ENCODE assay signal across 8 cellular contexts in the genomic region with DNA sequence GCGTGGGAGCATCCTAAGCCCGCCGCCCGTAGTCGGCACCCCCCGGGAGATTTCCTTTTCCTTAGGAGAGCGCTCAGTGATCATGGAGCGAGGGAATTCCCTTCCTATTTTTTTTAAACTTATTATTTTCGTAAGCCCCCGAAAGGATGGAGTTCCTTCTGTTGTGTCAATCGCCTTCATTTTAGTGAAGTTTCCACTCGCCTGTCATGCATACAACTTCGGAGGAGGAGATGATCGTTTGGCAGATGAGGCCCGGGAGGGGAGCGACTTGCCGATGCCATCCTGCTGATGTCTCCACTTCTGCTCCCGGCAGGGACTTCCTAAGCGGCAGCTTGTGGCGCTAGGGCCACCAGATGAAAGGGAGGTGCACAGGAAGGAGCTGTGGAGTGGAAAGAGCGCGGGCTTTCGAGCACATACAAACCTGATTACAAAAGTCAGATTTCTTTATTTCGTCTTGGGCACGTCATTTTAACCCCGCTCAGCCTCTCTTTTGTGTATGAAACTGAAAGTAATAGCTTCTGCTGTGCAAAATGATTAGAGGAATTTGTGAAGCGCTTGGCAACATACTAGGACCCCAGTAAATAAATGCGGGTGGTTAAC. TPM values are rescaled to one million over a fixed set of nuclear protein-coding genes. Genes with fewer than 3 reads are reported as not detected.
DNase-seq lines count a peak whose midpoint lies in the region; ATAC-seq and TF ChIP-seq lines count a peak whose summit lies in the region.

A gene with protein sequence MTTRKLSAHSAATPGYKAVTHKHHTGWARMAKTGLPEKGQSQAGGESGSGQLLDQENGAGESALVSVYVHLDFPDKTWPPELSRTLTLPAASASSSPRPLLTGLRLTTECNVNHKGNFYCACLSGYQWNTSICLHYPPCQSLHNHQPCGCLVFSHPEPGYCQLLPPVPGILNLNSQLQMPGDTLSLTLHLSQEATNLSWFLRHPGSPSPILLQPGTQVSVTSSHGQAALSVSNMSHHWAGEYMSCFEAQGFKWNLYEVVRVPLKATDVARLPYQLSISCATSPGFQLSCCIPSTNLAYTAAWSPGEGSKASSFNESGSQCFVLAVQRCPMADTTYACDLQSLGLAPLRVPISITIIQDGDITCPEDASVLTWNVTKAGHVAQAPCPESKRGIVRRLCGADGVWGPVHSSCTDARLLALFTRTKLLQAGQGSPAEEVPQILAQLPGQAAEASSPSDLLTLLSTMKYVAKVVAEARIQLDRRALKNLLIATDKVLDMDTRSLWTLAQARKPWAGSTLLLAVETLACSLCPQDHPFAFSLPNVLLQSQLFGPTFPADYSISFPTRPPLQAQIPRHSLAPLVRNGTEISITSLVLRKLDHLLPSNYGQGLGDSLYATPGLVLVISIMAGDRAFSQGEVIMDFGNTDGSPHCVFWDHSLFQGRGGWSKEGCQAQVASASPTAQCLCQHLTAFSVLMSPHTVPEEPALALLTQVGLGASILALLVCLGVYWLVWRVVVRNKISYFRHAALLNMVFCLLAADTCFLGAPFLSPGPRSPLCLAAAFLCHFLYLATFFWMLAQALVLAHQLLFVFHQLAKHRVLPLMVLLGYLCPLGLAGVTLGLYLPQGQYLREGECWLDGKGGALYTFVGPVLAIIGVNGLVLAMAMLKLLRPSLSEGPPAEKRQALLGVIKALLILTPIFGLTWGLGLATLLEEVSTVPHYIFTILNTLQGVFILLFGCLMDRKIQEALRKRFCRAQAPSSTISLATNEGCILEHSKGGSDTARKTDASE (minus strand): TSS at position 336 of the 600 bp plus-strand sequence. CDS start 555 bp downstream, outside the sequence.

- peak within 1 kb of the TSS; percentile 13 for H4K12ac ChIP-seq in trophoblast cell (ENCODE audit: low read depth, low read length)

- H2BK120ac ChIP-seq in trophoblast cell (ENCODE audit: insufficient read depth, low read length, poor library complexity), result peak within 1 kb of the TSS; percentile 15

- intact Hi-C loops in transverse colon (cut with DNase I; ENCODE audit: low total_unique reads), result no loop called here

- H3K4me3 ChIP-seq in LNCaP clone FGC (ENCODE audit: low read depth, low read length) (peak within 1 kb of the TSS; percentile 79), cardiac muscle cell (peak within 1 kb of the TSS; percentile 58), trophoblast cell (ENCODE audit: low read depth, low read length) (peak within 1 kb of the TSS; percentile 91), transverse colon (peak within 1 kb of the TSS; percentile 83 to 91 (median 90))

- peak within 1 kb of the TSS; percentile 82 for H3K4me2 ChIP-seq in trophoblast cell (ENCODE audit: low read length)

- H2AK5ac ChIP-seq in trophoblast cell (ENCODE audit: low read length), result no peak within 1 kb of the TSS

- H3K79me2 ChIP-seq in trophoblast cell (ENCODE audit: control insufficient read depth, insufficient read depth, low read length, poor library complexity), result peaks cover 6% of the 10 kb centered on the region

- peak within 1 kb of the TSS; percentile 94 for H4K8ac ChIP-seq in trophoblast cell (ENCODE audit: low read depth, low read length)

- H3K18ac ChIP-seq in trophoblast cell (ENCODE audit: low read length), result peak within 1 kb of the TSS; percentile 89

- H3K27ac Mint-ChIP-seq in activated naive CD4-positive, alpha-beta T cell treated with anti-CD3 and anti-CD28 coated beads, Interleukin-2, amount 50 U/mL, for 72 hours, result peak within 1 kb of the TSS; percentile 97 to 99

- ATAC-seq in SK-N-SH treated with all-trans-retinoic acid at 6 μM for 48 hours, result peak; percentile 46
- peak; percentile 33 to 36 for ATAC-seq in activated naive CD4-positive, alpha-beta T cell treated with anti-CD3 and anti-CD28 coated beads, Interleukin-2, amount 50 U/mL, for 72 hours
- no peak for ATAC-seq in HG03457 (IDR thresholded peaks at IDR 0.05; ENCODE audit: unreplicated experiment)

- H3K9me3 Mint-ChIP-seq in activated naive CD4-positive, alpha-beta T cell treated with anti-CD3 and anti-CD28 coated beads, Interleukin-2, amount 50 U/mL, for 72 hours, result no peaks in the 10 kb centered on the region

- peak within 1 kb of the TSS; percentile 95 for H2BK5ac ChIP-seq in trophoblast cell (ENCODE audit: low read depth, low read length, poor library complexity)

- H3K36me3 ChIP-seq in cardiac muscle cell (no peaks in the 10 kb centered on the region), trophoblast cell (ENCODE audit: control insufficient read depth in 1 of 2, insufficient read depth in 2 of 2, low read length in 2 of 2) (no peaks in the 10 kb centered on the region), transverse colon (no peaks in the 10 kb centered on the region)

- WGBS in trophoblast cell (ENCODE audit: extremely low coverage, insufficient coverage, insufficient read length), result no CpG with 5 or more reads among the region's 28 CpGs
- WGBS in transverse colon (ENCODE audit: low coverage in 1 of 2), 2 donors, result 1% methylated on average over 28 of the region's 28 CpGs; no CpG with 5 or more reads in 1 of the 2 donors

- DNase-seq in EH (ENCODE audit: low read depth), result peak; percentile 64
- no peak for DNase-seq in LNCaP clone FGC (ENCODE audit: low read depth)
- peak; percentile 61 to 79 for DNase-seq in activated naive CD4-positive, alpha-beta T cell treated with anti-CD3 and anti-CD28 coated beads, Interleukin-2, amount 50 U/mL, for 72 hours (ENCODE audit: low spot score in 2 of 2)
- DNase-seq in cardiac muscle cell (ENCODE audit: low read depth in 1 of 2, low spot score in 1 of 2), result peak; percentile 36 to 68
- DNase-seq in trophoblast cell, result peak; percentile 51 to 68
- DNase-seq in transverse colon, result peak; percentile 75

- TF ChIP-seq CTCF in LNCaP clone FGC (IDR thresholded peaks at IDR 0.05; ENCODE audit: control insufficient read depth, extremely low read depth, insufficient read depth) (0 out of 2 replicates have a peak, but pooled peaks have one; percentile 6), cardiac muscle cell (IDR thresholded peaks at IDR 0.05; ENCODE audit: low read depth, low read length) (no peak), transverse colon (IDR thresholded peaks at IDR 0.05) (no peak)

- H3K4me1 ChIP-seq in cardiac muscle cell (ENCODE audit: low read depth), result peaks cover 16% of the 10 kb centered on the region
- H3K4me1 ChIP-seq in trophoblast cell (ENCODE audit: control insufficient read depth in 1 of 2, insufficient read depth in 2 of 2, low read length in 2 of 2), result peaks cover 5% of the 10 kb centered on the region in 2 experiments
- H3K4me1 ChIP-seq in transverse colon, result peaks cover 21 to 33% (median 23%) of the 10 kb centered on the region in 4 donors

- H3K27me3 ChIP-seq in cardiac muscle cell (no peaks in the 10 kb centered on the region), trophoblast cell (ENCODE audit: insufficient read depth, low read length) (no peaks in the 10 kb centered on the region), transverse colon (no peaks in the 10 kb centered on the region)

- peak within 1 kb of the TSS; percentile 58 for H3K4ac ChIP-seq in trophoblast cell (ENCODE audit: low read depth, low read length)

- no peak for TF ChIP-seq EP300 in transverse colon (IDR thresholded peaks at IDR 0.05; ENCODE audit: low read depth)

- H3K27ac ChIP-seq in cardiac muscle cell, result peak within 1 kb of the TSS; percentile 94
- H3K27ac ChIP-seq in trophoblast cell (ENCODE audit: low read depth, low read length), result peak within 1 kb of the TSS; percentile 95
- peak within 1 kb of the TSS; percentile 94 to 98 (median 98) for H3K27ac ChIP-seq in transverse colon

- H3K79me1 ChIP-seq in trophoblast cell (ENCODE audit: low read length), result peaks cover 7% of the 10 kb centered on the region

- H3K9ac ChIP-seq in trophoblast cell (ENCODE audit: low read length), result peak within 1 kb of the TSS; percentile 86

- no peak within 1 kb of the TSS for H3K23ac ChIP-seq in trophoblast cell (ENCODE audit: low read length)

- no peaks in the 10 kb centered on the region for H3K9me3 ChIP-seq in cardiac muscle cell (ENCODE audit: low read depth)
- H3K9me3 ChIP-seq in trophoblast cell (ENCODE audit: insufficient read depth, low read depth, low read length), result peaks cover 2% of the 10 kb centered on the region
- no peaks in the 10 kb centered on the region for H3K9me3 ChIP-seq in transverse colon

- no peak within 1 kb of the TSS for H2BK12ac ChIP-seq in trophoblast cell (ENCODE audit: low read length)

- in situ Hi-C loops in transverse colon (cut with MboI; ENCODE audit: low pct_ligation_motif_present in 1 of 4, low pct_unique_long_range_greater_than_20kb in 1 of 4, low sequenced_read_pairs in 3 of 4), result loop anchor here in 2 of 4 donors (25.0 kb wide), 2 partner anchors 109 to 384 kb away; a partner anchor contains a TSS

- TF ChIP-seq POLR2A in transverse colon (IDR thresholded peaks at IDR 0.05), result no peak

- H2AFZ ChIP-seq in trophoblast cell (ENCODE audit: insufficient read depth, low read length, poor library complexity), result peak within 1 kb of the TSS; percentile 14

- peak within 1 kb of the TSS; percentile 57 for H4K91ac ChIP-seq in trophoblast cell (ENCODE audit: low read depth, low read length)

- peaks cover 18 to 30% of the 10 kb centered on the region in 2 donors for H3K36me3 Mint-ChIP-seq in activated naive CD4-positive, alpha-beta T cell treated with anti-CD3 and anti-CD28 coated beads, Interleukin-2, amount 50 U/mL, for 72 hours

- H3K14ac ChIP-seq in trophoblast cell (ENCODE audit: low read length), result peak within 1 kb of the TSS; percentile 75

TF ChIP-seq in SK-N-SH treated with all-trans-retinoic acid at 6 μM for 48 hours, 23 proteins besides CTCF, POLR2A, EP300 and RAD21 (continues in another document):
- TF ChIP-seq ESRRG (CRISPR knock-in tag; IDR thresholded peaks at IDR 0.05) (no peak), ARNTL (CRISPR knock-in tag; IDR thresholded peaks at IDR 0.05; ENCODE audit: borderline replicate concordance, low read depth) (no peak), ISL1 (CRISPR knock-in tag; IDR thresholded peaks at IDR 0.05) (no peak)

RNA-seq across cellular contexts. Expression of the gene that starts here (rescaled TPM):
- total RNA-seq in activated naive CD4-positive, alpha-beta T cell treated with anti-CD3 and anti-CD28 coated beads, Interleukin-2, amount 50 U/mL, for 72 hours, result 1 to 10 TPM in 1 of 2 donors, under 1 TPM in 1; 0.57 to 7.5 TPM
- total RNA-seq in cardiac muscle cell (0.11 and 0.12 TPM in 2 replicates), transverse colon (not detected)
- 0.33 and 0.56 TPM in 2 replicates for polyA plus RNA-seq in cardiac muscle cell
- polyA plus RNA-seq in trophoblast cell (2013), result 0.01 and 0.03 TPM in 2 replicates

Comparison
In these comparisons a context has a peak if more than half of its experiments do, and no peak if none do; other contexts are left out.
1. Peak in DNase-seq, H3K4me3 ChIP-seq and H3K27ac ChIP-seq in cardiac muscle cell; RNA of the gene not detected or under 1 TPM.
2. Peak in DNase-seq, H3K4me3 ChIP-seq and H3K27ac ChIP-seq in transverse colon; RNA of the gene not detected or under 1 TPM.